9 cellular contexts compared by ENCODE assay signal in genomic region chr22:35900483-35901168, GRCh38.
A peak's percentile ranks its signal among the peaks of the same experiment; 100 is the strongest.
DNase-seq lines count a peak whose midpoint lies in the region; ATAC-seq, FAIRE-seq and TF ChIP-seq lines count a peak whose summit lies in the region.
"Had no signal": no experiment of that assay in that cellular context is flagged by ENCODE, and none has a peak within 500 bp of the region (broad histone marks: within the 10 kb centered on the region; RNA-seq: fewer than 3 reads in every experiment).

No MANE protein-coding gene starts in this region.

- H3K27ac ChIP-seq in hepatocyte (peak overlapping the region; percentile 5), small intestine (ENCODE audit: low read depth in 1 of 2, low read length in 1 of 2) (no peak overlapping the region)
- H3K27ac ChIP-seq: thoracic aorta had no signal

- no peak for TF ChIP-seq CTCF in GM06990 (IDR thresholded peaks at IDR 0.05; ENCODE audit: insufficient read depth, low read length, poor library complexity, severe bottlenecking)
- TF ChIP-seq CTCF in WTC11 (IDR thresholded peaks at IDR 0.05): no peak
- TF ChIP-seq CTCF in hepatocyte (IDR thresholded peaks at IDR 0.05; ENCODE audit: poor library complexity): no peak

- H3K36me3 Mint-ChIP-seq in WTC11: no peaks in the 10 kb centered on the region; the same call in 1 of the 2 replicates

- H3K4me1 ChIP-seq in hepatocyte (ENCODE audit: insufficient read depth) (peaks cover 22% of the 10 kb centered on the region), small intestine (ENCODE audit: control insufficient read depth in 2 of 2, insufficient read depth in 1 of 2, low read depth in 1 of 2, low read length in 1 of 2) (peaks cover 0 to 4% of the 10 kb centered on the region in 2 donors)

- CTCF ChIA-PET in WTC11 (lab: Charles Lee): interaction anchor here (0.5 to 2.0 kb wide), 3 partner anchors 134 to 191 kb away, joined by 3 to 7 read pairs (median 6); no protein-coding TSS in a partner anchor

- H3K9me2 ChIP-seq in hepatocyte (replicated peaks; ENCODE audit: insufficient read depth): no peaks in the 10 kb centered on the region

- POLR2A ChIA-PET in WTC11 (lab: Charles Lee): no interaction called here

- no peak overlapping the region for H3K4me3 ChIP-seq in GM06990 (replicated peaks; ENCODE audit: low read depth, low read length)
- no peak overlapping the region for H3K4me3 ChIP-seq in hepatocyte
- no peak overlapping the region for H3K4me3 ChIP-seq in small intestine (ENCODE audit: low read depth in 1 of 2, low read length in 2 of 2)
- H3K4me3 ChIP-seq: thoracic aorta had no signal

- no peaks in the 10 kb centered on the region for H3K27me3 Mint-ChIP-seq in WTC11 (ENCODE audit: low read depth)

- H3K36me3 ChIP-seq in GM06990 (ENCODE audit: control insufficient read depth, insufficient read depth, low read length) (no peaks in the 10 kb centered on the region), hepatocyte (replicated peaks; ENCODE audit: insufficient read depth, low read depth) (no peaks in the 10 kb centered on the region), small intestine (ENCODE audit: control insufficient read depth in 2 of 2, insufficient read depth in 2 of 2, low read length in 2 of 2) (no peaks in the 10 kb centered on the region)
- H3K36me3 ChIP-seq: thoracic aorta had no signal

- DNase-seq in AG08396 (ENCODE audit: low spot score) (peak; percentile 35), GM06990 (ENCODE audit: extremely low read depth, insufficient read length) (peak; percentile 18), WTC11 (ENCODE audit: low spot score) (no peak), hepatocyte (ENCODE audit: low spot score) (no peak), hypothalamus (lab: John Stamatoyannopoulos, UW) (no peak), small intestine (no peak)

- FAIRE-seq in small intestine (lab: Jason Lieb, UNC): no peak

- H3K4me3 Mint-ChIP-seq in WTC11: no peak overlapping the region

- H3K27me3 ChIP-seq in GM06990 (replicated peaks; ENCODE audit: control insufficient read depth, insufficient read depth, low read length) (no peaks in the 10 kb centered on the region; the same call in 1 of the 2 replicates), hepatocyte (no peaks in the 10 kb centered on the region), small intestine (ENCODE audit: control insufficient read depth in 2 of 2, insufficient read depth in 2 of 2, low read length in 2 of 2) (no peaks in the 10 kb centered on the region)

- peaks cover 23% of the 10 kb centered on the region for H4K20me1 ChIP-seq in hepatocyte (ENCODE audit: insufficient read depth, poor library complexity, severe bottlenecking)

- H3K27ac Mint-ChIP-seq in WTC11: peak overlapping the region; percentile 44

- no peak overlapping the region for H2AFZ ChIP-seq in hepatocyte

- H3K9me3 Mint-ChIP-seq in WTC11: no peaks in the 10 kb centered on the region

- ATAC-seq in WTC11 (peak; percentile 69), HG03196 (IDR thresholded peaks at IDR 0.05; ENCODE audit: unreplicated experiment) (no peak), HG02571 (IDR thresholded peaks at IDR 0.05; ENCODE audit: unreplicated experiment) (no peak)

- peaks cover 97% of the 10 kb centered on the region for H3K79me2 ChIP-seq in hepatocyte

- H3K9me3 ChIP-seq in hepatocyte (ENCODE audit: low read depth) (no peaks in the 10 kb centered on the region), small intestine (ENCODE audit: control insufficient read depth, low read depth) (no peaks in the 10 kb centered on the region)
- H3K9me3 ChIP-seq: thoracic aorta had no signal

- H3K4me2 ChIP-seq in hepatocyte: no peak overlapping the region

- peaks cover 48% of the 10 kb centered on the region for H3K4me1 Mint-ChIP-seq in WTC11

- WGBS in hepatocyte (ENCODE audit: low lambda C conversion rate, missing lambda C conversion rate): 64% methylated on average over 5 of the region's 5 CpGs
- WGBS in small intestine, 3 donors: 68 to 83% (median 69%) methylated on average over 5 of the region's 5 CpGs

TF ChIP-seq in WTC11, 78 proteins besides CTCF, POLR2A, EP300 and RAD21:
- TF ChIP-seq NFE2L1 (CRISPR knock-in tag; IDR thresholded peaks at IDR 0.05): no peak

Comparison
In these comparisons a context has a peak if more than half of its experiments do, and no peak if none do; other contexts are left out.
1. DNase-seq: peak in AG08396 (single experiment) and GM06990 (single experiment); none in WTC11 (single experiment), hepatocyte (single experiment), hypothalamus (0 of 51) and small intestine (single experiment).